1 cellular context compared by ENCODE assay signal in the genomic region with DNA sequence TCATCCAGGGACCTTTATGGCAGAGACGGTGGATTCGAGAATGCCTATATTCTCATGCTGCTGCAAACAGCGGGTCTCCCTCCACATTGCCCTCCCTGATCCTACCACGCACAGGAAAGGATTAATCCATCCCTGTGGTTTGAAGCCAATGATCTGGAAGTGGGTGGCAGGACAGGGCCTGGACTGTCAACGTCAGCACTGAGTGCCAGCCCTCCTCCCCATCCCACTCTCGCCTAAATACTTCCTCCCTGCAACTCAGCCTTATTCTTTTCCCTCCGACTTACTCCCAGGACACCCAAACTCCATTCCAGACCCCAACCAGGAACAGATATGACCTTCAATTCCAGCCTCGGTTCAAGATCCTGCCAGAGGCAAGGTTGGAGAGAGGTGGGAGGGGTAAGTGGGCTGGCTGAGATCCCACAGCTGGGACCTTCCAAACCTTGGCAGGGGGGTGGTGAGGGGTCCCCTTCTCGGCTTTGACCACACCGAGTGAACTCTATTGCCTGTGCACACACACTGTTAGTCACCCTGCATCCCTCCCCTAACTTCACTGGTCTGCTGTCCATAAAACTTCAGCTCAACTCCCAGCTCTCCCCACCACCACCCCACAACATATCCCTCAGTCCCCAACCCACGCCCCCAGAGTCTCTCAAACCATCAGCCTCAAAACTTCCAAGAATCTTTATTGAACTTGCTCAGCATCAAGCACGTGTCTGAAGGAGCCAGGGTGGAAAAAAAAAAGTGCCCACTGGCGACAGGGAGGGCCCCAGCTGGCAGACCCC.
TF ChIP-seq lines count a peak whose summit lies in the region.

No MANE protein-coding gene starts in this region.

TF ChIP-seq in H1, 55 proteins besides CTCF, POLR2A, EP300 and RAD21:
- TF ChIP-seq KDM4A (IDR thresholded peaks at IDR 0.05; ENCODE audit: low read depth, low read length, severe bottlenecking): no peak
- TF ChIP-seq SRF (IDR thresholded peaks at IDR 0.05; ENCODE audit: low read depth, low read length): no peak
- TF ChIP-seq TAF7 (optimal IDR thresholded peaks at IDR 0.05; ENCODE audit: borderline replicate concordance, low read depth, low read length): no peak
- TF ChIP-seq HDAC6 (IDR thresholded peaks at IDR 0.05; ENCODE audit: low read depth, low read length): no peak
- TF ChIP-seq GABPA (IDR thresholded peaks at IDR 0.05; ENCODE audit: borderline replicate concordance, insufficient read depth, low read length): no peak
- no peak for TF ChIP-seq TAF1 (IDR thresholded peaks at IDR 0.05; ENCODE audit: low read depth, low read length)
- TF ChIP-seq ZNF274 (IDR thresholded peaks at IDR 0.05; ENCODE audit: borderline replicate concordance, extremely low read depth, low read length): no peak
- TF ChIP-seq CEBPB (IDR thresholded peaks at IDR 0.05; ENCODE audit: low read depth, low read length): no peak
- TF ChIP-seq KDM5A (IDR thresholded peaks at IDR 0.05; ENCODE audit: low read length): no peak
- TF ChIP-seq CHD1 (IDR thresholded peaks at IDR 0.05; ENCODE audit: low read depth, low read length): no peak
- no peak for TF ChIP-seq BACH1 (IDR thresholded peaks at IDR 0.05; ENCODE audit: low read length)
- no peak for TF ChIP-seq ASH2L (IDR thresholded peaks at IDR 0.05; ENCODE audit: low read length)
- no peak for TF ChIP-seq MAFK (IDR thresholded peaks at IDR 0.05; ENCODE audit: low read depth, low read length)
